ENCODE assay signal across 9 cellular contexts in the genomic region with DNA sequence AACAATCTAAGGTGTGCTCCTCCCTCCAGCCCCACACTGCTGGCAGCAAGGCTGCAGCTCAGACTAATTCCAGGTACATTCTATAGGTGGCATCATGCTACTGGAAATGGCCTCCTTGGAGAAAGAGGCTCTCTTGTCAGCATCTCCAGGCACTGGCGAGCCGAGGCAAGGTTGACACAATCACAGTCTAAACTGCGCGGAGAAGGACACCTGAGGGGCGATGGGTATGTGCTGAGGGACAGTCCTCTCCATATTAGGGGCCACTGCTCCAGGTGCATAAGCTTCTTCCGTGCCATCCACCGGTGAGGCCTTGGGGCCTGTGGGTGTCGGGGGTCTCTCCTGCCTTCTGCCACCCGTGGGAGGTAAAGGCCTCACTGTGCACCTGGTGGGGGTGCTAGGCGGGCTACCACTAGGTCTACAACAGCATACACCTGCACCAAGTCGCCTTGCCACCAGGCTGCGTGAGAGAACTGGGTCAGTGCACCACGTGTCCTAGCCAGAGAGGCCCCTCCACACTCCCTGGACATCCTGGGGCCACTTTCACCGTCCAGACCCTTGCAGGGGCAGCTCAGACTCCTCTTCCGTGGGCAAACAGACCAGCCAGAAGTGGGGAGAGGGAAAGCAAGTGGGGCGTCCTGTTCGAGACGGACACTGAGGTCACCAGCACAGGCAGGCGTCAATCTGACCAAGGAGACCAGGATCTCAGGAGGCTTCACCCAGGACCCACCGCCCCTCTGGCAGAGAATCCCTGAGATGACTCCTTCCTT. TPM values are rescaled to one million over a fixed set of nuclear protein-coding genes. Genes with fewer than 3 reads are reported as not detected.
DNase-seq lines count a peak whose midpoint lies in the region; TF ChIP-seq lines count a peak whose summit lies in the region.
"Had no signal": no experiment of that assay in that cellular context is flagged by ENCODE, and none has a peak within 500 bp of the region (broad histone marks: within the 10 kb centered on the region; RNA-seq: fewer than 3 reads in every experiment).

No MANE protein-coding gene starts in this region.

- H3K27ac Mint-ChIP-seq in nephron progenitor cell (no peak overlapping the region), HFFc6 (no peak overlapping the region)
- H3K27ac Mint-ChIP-seq: dendritic cell treated with granulocyte-macrophage colony-stimulating factor and Interleukin-4, amounts not matched to agents 40 ng/mL and 50 ng/mL, for 4 days had no signal

- peak overlapping the region; percentile 64 for H3K4me3 Mint-ChIP-seq in nephron progenitor cell
- H3K4me3 Mint-ChIP-seq in HFFc6, result no peak overlapping the region

- DNase-seq in AG09319 (ENCODE audit: extremely low read depth, low read depth) (no peak), NCI-H748 (lab: John Stamatoyannopoulos, UW; ENCODE audit: unreplicated experiment) (peak; percentile 71), choroid plexus epithelial cell (ENCODE audit: low read depth) (peak; percentile 70), nephron progenitor cell (no peak), NCI-H524 treated with DMSO at 0.1 percent for 48 hours (lab: John Stamatoyannopoulos, UW) (no peak), HFFc6 (no peak), hepatic stellate cell (ENCODE audit: low spot score) (no peak)

- H3K36me3 Mint-ChIP-seq in nephron progenitor cell (ENCODE audit: low read depth) (no peaks in the 10 kb centered on the region), HFFc6 (ENCODE audit: low read depth) (no peaks in the 10 kb centered on the region)

- H3K4me1 Mint-ChIP-seq in nephron progenitor cell, result peaks cover 41% of the 10 kb centered on the region
- H3K4me1 Mint-ChIP-seq in HFFc6 (ENCODE audit: low read depth), result peaks cover 7% of the 10 kb centered on the region

- H3K9me3 Mint-ChIP-seq in nephron progenitor cell, result no peaks in the 10 kb centered on the region
- no peaks in the 10 kb centered on the region for H3K9me3 Mint-ChIP-seq in HFFc6
- H3K9me3 Mint-ChIP-seq: dendritic cell treated with granulocyte-macrophage colony-stimulating factor and Interleukin-4, amounts not matched to agents 40 ng/mL and 50 ng/mL, for 4 days had no signal

- H3K27me3 Mint-ChIP-seq in nephron progenitor cell (ENCODE audit: low read depth, poor library complexity) (peaks cover 94% of the 10 kb centered on the region), HFFc6 (ENCODE audit: insufficient read depth) (peaks cover 62% of the 10 kb centered on the region)

- peak; percentile 2 for TF ChIP-seq CTCF in AG09319 (IDR thresholded peaks at IDR 0.05; ENCODE audit: low read depth, low read length)
- peak; percentile 44 for TF ChIP-seq CTCF in GM12872 (IDR thresholded peaks at IDR 0.05; ENCODE audit: insufficient read depth, low read depth, low read length)
- TF ChIP-seq CTCF in choroid plexus epithelial cell (conservative IDR thresholded peaks at IDR 0.05; ENCODE audit: low read depth, low read length), result peak; percentile 58
- peak; percentile 13 for TF ChIP-seq CTCF in nephron progenitor cell (IDR thresholded peaks at IDR 0.05)
- no peak for TF ChIP-seq CTCF in HFFc6 (IDR thresholded peaks at IDR 0.05)

- no peak overlapping the region for H3K4me3 ChIP-seq in choroid plexus epithelial cell (ENCODE audit: low read depth, low read length)

RNA-seq across cellular contexts. Expression of gene CBX8, which starts 12.1 kb away (rescaled TPM):
- 10 to 100 TPM in 1 of 6 experiments, 1 to 10 TPM in 5; 6.0 to 10.6 (median 8.1) TPM for total RNA-seq in HFFc6 (2021; fragmentation: NEBNext Ultra II Directional; extraction: Animal tissue kit (Norgen Biotek cat#: 25700))

RNA-seq across cellular contexts. Expression of gene CBX4, which starts 30.3 kb away (rescaled TPM):
- total RNA-seq in HFFc6 (2021; fragmentation: NEBNext Ultra II Directional; extraction: Animal tissue kit (Norgen Biotek cat#: 25700)), result 10 to 100 TPM; 18.2 to 20.2 (median 19.3) TPM

RNA-seq across cellular contexts. Expression of gene CBX2, which starts 31.0 kb away (rescaled TPM):
- total RNA-seq in HFFc6 (2021; fragmentation: NEBNext Ultra II Directional; extraction: Animal tissue kit (Norgen Biotek cat#: 25700)), result 1 to 10 TPM in 5 of 6 experiments, under 1 TPM in 1; 0.75 to 2.0 (median 1.4) TPM

Comparison
In these comparisons a context has a peak if more than half of its experiments do, and no peak if none do; other contexts are left out.
1. DNase-seq: peak in NCI-H748 (single experiment) and choroid plexus epithelial cell (single experiment); none in AG09319 (single experiment), nephron progenitor cell (single experiment), NCI-H524 treated with DMSO at 0.1 percent for 48 hours (single experiment), HFFc6 (single experiment) and hepatic stellate cell (single experiment).